In genomic region chr9:97510797-97511761, GRCh38 we compare ENCODE assay signal across 8 cellular contexts. TPM values are rescaled to one million over a fixed set of nuclear protein-coding genes. Genes with fewer than 3 reads are reported as not detected.
DNase-seq lines count a peak whose midpoint lies in the region; ATAC-seq and TF ChIP-seq lines count a peak whose summit lies in the region.

No MANE protein-coding gene starts in this region.

- DNase-seq in AG04450 (ENCODE audit: low read depth, low spot score) (peak; percentile 53), epithelial cell of proximal tubule (ENCODE audit: low read depth) (peak; percentile 72), ureter (ENCODE audit: low spot score) (peak; percentile 27), lower leg skin (ENCODE audit: low spot score in 2 of 2) (no peak), NCI-H2196 (lab: John Stamatoyannopoulos, UW; ENCODE audit: unreplicated experiment) (no peak)

- POLR2A ChIA-PET in AG04450 (lab: Yijun Ruan, JAX), result interaction anchor here (0.7 kb wide), 1 partner anchor 10 kb away, joined by 5 read pairs; the partner anchor contains the start of gene TMOD1

- CTCF ChIA-PET in AG04450 (lab: Charles Lee), result interaction anchor here (1.6 kb wide), 1 partner anchor 88 kb away, joined by 7 read pairs; no protein-coding TSS in a partner anchor

- 73% methylated on average over 11 of the region's 11 CpGs for WGBS in lower leg skin, 2 donors

- intact Hi-C loops in lower leg skin (cut with DNase I; ENCODE audit: low total_unique reads), result no loop called here

- TF ChIP-seq CTCF in AG04450 (IDR thresholded peaks at IDR 0.05; ENCODE audit: low read depth, low read length) (no peak), epithelial cell of proximal tubule (conservative IDR thresholded peaks at IDR 0.05; ENCODE audit: low read depth, low read length) (no peak), lower leg skin (IDR thresholded peaks at IDR 0.05) (no peak)

- no peak for TF ChIP-seq POLR2A in lower leg skin (IDR thresholded peaks at IDR 0.05)

- H3K27ac ChIP-seq in AG04450 (ENCODE audit: low read depth, low read length), result no peak overlapping the region

- peaks cover 16% of the 10 kb centered on the region for H3K27me3 ChIP-seq in AG04450 (ENCODE audit: control insufficient read depth, insufficient read depth, low read length)

- ATAC-seq in GM18909 (IDR thresholded peaks at IDR 0.05; ENCODE audit: poor library complexity, unreplicated experiment) (peak; percentile 60), HG03432 (IDR thresholded peaks at IDR 0.05; ENCODE audit: unreplicated experiment) (peak; percentile 79), GM19324 (IDR thresholded peaks at IDR 0.05; ENCODE audit: low FRiP score, unreplicated experiment) (no peak)

- no peaks in the 10 kb centered on the region for H3K9me3 ChIP-seq in AG04450 (ENCODE audit: control insufficient read depth, insufficient read depth, low read length)

- H3K4me3 ChIP-seq in AG04450 (ENCODE audit: low read depth, low read length), result no peak overlapping the region
- no peak overlapping the region for H3K4me3 ChIP-seq in epithelial cell of proximal tubule (ENCODE audit: low read depth, low read length)
- H3K4me3 ChIP-seq in lower leg skin (ENCODE audit: low read depth, poor library complexity, severe bottlenecking), result no peak overlapping the region

RNA-seq across cellular contexts. Expression of gene TMOD1, which starts 9.6 kb away (rescaled TPM):
- polyA plus RNA-seq in AG04450 (2011; rRNA removed), result 0.10 and 0.19 TPM in 2 replicates
- polyA minus RNA-seq in AG04450 (2011; rRNA and poly(A)+ RNA removed), result 0.22 and 0.41 TPM in 2 replicates
- total RNA-seq in epithelial cell of proximal tubule (0.14 and 0.98 TPM in 2 replicates), ureter (29.3 TPM), lower leg skin (1 to 10 TPM; 1.8 to 4.9 (median 2.9) TPM)

Comparison
In these comparisons a context has a peak if more than half of its experiments do, and no peak if none do; other contexts are left out.
1. DNase-seq: peak in AG04450 (single experiment), epithelial cell of proximal tubule (single experiment) and ureter (single experiment); none in lower leg skin (0 of 2) and NCI-H2196 (single experiment).